26 cellular contexts compared by ENCODE assay signal in the genomic region with DNA sequence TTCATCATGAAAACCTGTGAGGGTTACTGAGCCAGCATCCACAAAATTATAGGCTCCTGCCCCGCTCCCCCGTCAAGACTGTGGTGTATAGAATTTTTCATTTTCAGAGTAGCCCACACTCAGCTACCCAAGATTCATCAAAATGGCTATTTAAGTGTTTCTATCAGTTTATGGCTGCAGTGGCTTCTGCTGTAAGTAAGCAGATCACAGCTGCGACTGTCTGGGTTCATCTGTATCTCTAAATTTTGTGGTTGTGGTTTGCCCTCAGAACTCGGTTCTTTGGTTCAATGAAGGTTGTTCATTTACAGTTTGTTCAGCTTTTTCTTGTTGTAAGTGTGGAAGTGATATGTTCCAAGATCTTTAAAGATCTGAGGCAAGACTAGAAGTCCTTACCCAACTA.
"Had no signal": no experiment of that assay in that cellular context is flagged by ENCODE, and none has a peak within 500 bp of the region (broad histone marks: within the 10 kb centered on the region; RNA-seq: fewer than 3 reads in every experiment).

No MANE protein-coding gene starts in this region.

- ATAC-seq: stimulated activated effector memory CD8-positive, alpha-beta T cell treated with anti-CD3 and anti-CD28 coated beads, Interleukin-12 subunit alpha, Interleukin-12 subunit beta, amount 100 ng/mL, for 72 hours; stimulated activated memory B cell treated with anti-CD40 and anti-IgM and Interleukin-4, amounts not matched to agents 10 μg/mL and 1 μg/mL and 100 μg/mL, for 72 hours; stimulated activated naive B cell treated with anti-CD40 and anti-IgM and Interleukin-4, amounts not matched to agents 10 μg/mL and 1 μg/mL and 100 μg/mL, for 72 hours; stimulated activated naive CD8-positive, alpha-beta T cell treated with anti-CD3 and anti-CD28 coated beads, Interleukin-15, amount 100 ng/mL, for 72 hours; stimulated activated naive CD8-positive, alpha-beta T cell treated with anti-CD3 and anti-CD28 coated beads, Interleukin-15, Interleukin-2, amounts not matched to agents 100 U/mL and 50 U/mL, for 24 hours; upper lobe of right lung had no signal

- H3K4me3 ChIP-seq: stomach, suprapubic skin, testis, thoracic aorta, thyroid gland, tibial artery, tibial nerve, transverse colon, upper lobe of left lung, upper lobe of right lung, vagina had no signal

- H3K9me3 ChIP-seq: suprapubic skin, testis, thoracic aorta, thyroid gland, tibial artery, transverse colon, upper lobe of left lung, upper lobe of right lung, vagina had no signal

- H3K27ac ChIP-seq: stomach, suprapubic skin, testis, thoracic aorta, thyroid gland, tibial artery, tibial nerve, transverse colon, upper lobe of left lung, upper lobe of right lung, vagina had no signal

- DNase-seq: stimulated activated CD4-positive, alpha-beta T cell treated with anti-CD3 and anti-CD28 coated beads, Interleukin-2, amount 100 ng/mL, for 48 hours; stimulated activated CD4-positive, alpha-beta T cell treated with anti-CD3 and anti-CD28 coated beads, Interleukin-4, amount 100 ng/mL, for 1 hour; stimulated activated CD4-positive, alpha-beta T cell treated with anti-CD3 and anti-CD28 coated beads, Interleukin-4, amount 100 ng/mL, for 24 hours; stimulated activated CD4-positive, alpha-beta T cell treated with anti-CD3 and anti-CD28 coated beads, Interleukin-4, amount 100 ng/mL, for 4 hours; stimulated activated CD8-positive, alpha-beta memory T cell treated with anti-CD3 and anti-CD28 coated beads, Interleukin-4, amount 100 ng/mL, for 48 hours; stimulated activated naive B cell treated with anti-CD40 and anti-IgM and Interleukin-4, amounts not matched to agents 10 μg/mL and 1 μg/mL and 100 μg/mL, for 72 hours; stimulated activated naive CD4-positive, alpha-beta T cell; stimulated activated naive CD4-positive, alpha-beta T cell treated with Interleukin-2 at 50 U/mL for 16 hours; stimulated activated naive CD8-positive, alpha-beta T cell treated with anti-CD3 and anti-CD28 coated beads, Interleukin-15, amount 100 ng/mL, for 72 hours; stimulated activated naive CD8-positive, alpha-beta T cell treated with anti-CD3 and anti-CD28 coated beads, Interleukin-15, Interleukin-2, amounts not matched to agents 100 U/mL and 50 U/mL, for 24 hours; stomach; substantia nigra; testis; thyroid gland; tibial artery; transverse colon; trophoblast cell; upper lobe of left lung; upper lobe of right lung had no signal

- H3K36me3 ChIP-seq: stomach, suprapubic skin, thoracic aorta, thyroid gland, tibial artery, tibial nerve, transverse colon, upper lobe of left lung, upper lobe of right lung, vagina had no signal

- H3K4me1 ChIP-seq: stomach, suprapubic skin, testis, thyroid gland, tibial artery, tibial nerve, transverse colon, upper lobe of left lung, upper lobe of right lung, vagina had no signal

- FAIRE-seq: urothelium cell line had no signal

- H3K27me3 ChIP-seq: stomach, suprapubic skin, testis, thyroid gland, tibial artery, tibial nerve, transverse colon, upper lobe of left lung, upper lobe of right lung, vagina had no signal
